18 cellular contexts compared by ENCODE assay signal in genomic region chr7:37424995-37425394, GRCh38. TPM values are rescaled to one million over a fixed set of nuclear protein-coding genes. Genes with fewer than 3 reads are reported as not detected.
DNase-seq lines count a peak whose midpoint lies in the region; ATAC-seq lines count a peak whose summit lies in the region.
"Had no signal": no experiment of that assay in that cellular context is flagged by ENCODE, and none has a peak within 500 bp of the region (broad histone marks: within the 10 kb centered on the region; RNA-seq: fewer than 3 reads in every experiment).

No MANE protein-coding gene starts in this region.

- H3K36me3 Mint-ChIP-seq in IgD-negative memory B cell = peaks cover 4% of the 10 kb centered on the region
- H3K36me3 Mint-ChIP-seq in activated T-helper 17 cell treated with anti-CD3 and anti-CD28 coated beads, Interleukin-2, amount 50 U/mL, for 72 hours (ENCODE audit: low read depth) = peaks cover 30% of the 10 kb centered on the region
- peaks cover 13 to 24% (median 17%) of the 10 kb centered on the region in 5 donors for H3K36me3 Mint-ChIP-seq in naive thymus-derived CD4-positive, alpha-beta T cell

- no peak overlapping the region for H3K9ac ChIP-seq in BLaER1 treated with 17β-estradiol and CSF1 and Interleukin-3, amounts not matched to agents 10 nM and 100 nM

- peaks cover 0 to 44% (median 1%) of the 10 kb centered on the region in 11 experiments; a peak in 6 of 22 replicates for H4K20me1 ChIP-seq in BLaER1 treated with 17β-estradiol and CSF1 and Interleukin-3, amounts not matched to agents 10 nM and 100 nM

- H3K27ac Mint-ChIP-seq in IgD-negative memory B cell = peak overlapping the region in 2 of 3 donors; percentile 10 to 65
- H3K27ac Mint-ChIP-seq in activated T-helper 17 cell treated with anti-CD3 and anti-CD28 coated beads, Interleukin-2, amount 50 U/mL, for 72 hours = no peak overlapping the region
- peak overlapping the region in 1 of 9 donors; percentile 59 for H3K27ac Mint-ChIP-seq in naive thymus-derived CD4-positive, alpha-beta T cell
- H3K27ac Mint-ChIP-seq: HFFc6 had no signal

- H3K4me1 Mint-ChIP-seq in IgD-negative memory B cell = peaks cover 46 to 51% (median 48%) of the 10 kb centered on the region in 3 donors
- peaks cover 17% of the 10 kb centered on the region for H3K4me1 Mint-ChIP-seq in activated T-helper 17 cell treated with anti-CD3 and anti-CD28 coated beads, Interleukin-2, amount 50 U/mL, for 72 hours
- peaks cover 21 to 61% (median 45%) of the 10 kb centered on the region in 7 donors for H3K4me1 Mint-ChIP-seq in naive thymus-derived CD4-positive, alpha-beta T cell

- H3K4me2 ChIP-seq in BLaER1 treated with 17β-estradiol and CSF1 and Interleukin-3, amounts not matched to agents 10 nM and 100 nM = peak overlapping the region in 6 of 11 experiments; percentile 7 to 83 (median 42); a peak in 9 of 22 replicates

- no peaks in the 10 kb centered on the region for H3K9me3 ChIP-seq in BLaER1 treated with 17β-estradiol and CSF1 and Interleukin-3, amounts not matched to agents 10 nM and 100 nM (replicated peaks in 1 of 11)
- H3K9me3 ChIP-seq in naive thymus-derived CD4-positive, alpha-beta T cell (ENCODE audit: control insufficient read depth in 2 of 3, low read length in 3 of 3) = no peaks in the 10 kb centered on the region

- intact Hi-C loops in naive thymus-derived CD4-positive, alpha-beta T cell (cut with micrococcal nuclease) = loop anchor here (2.0 kb wide), 2 partner anchors 14 to 16 kb away; no protein-coding TSS in a partner anchor

- H3K4me3 ChIP-seq in BLaER1 treated with 17β-estradiol and CSF1 and Interleukin-3, amounts not matched to agents 10 nM and 100 nM = no peak overlapping the region
- H3K4me3 ChIP-seq in naive thymus-derived CD4-positive, alpha-beta T cell (ENCODE audit: low read length) = no peak overlapping the region

- no peaks in the 10 kb centered on the region for H3K27me3 ChIP-seq in BLaER1 treated with 17β-estradiol and CSF1 and Interleukin-3, amounts not matched to agents 10 nM and 100 nM
- H3K27me3 ChIP-seq in naive thymus-derived CD4-positive, alpha-beta T cell (ENCODE audit: control insufficient read depth in 2 of 2, insufficient read depth in 2 of 2, low read length in 2 of 2) = no peaks in the 10 kb centered on the region

- no peak for DNase-seq in naive thymus-derived CD4-positive, alpha-beta T cell
- DNase-seq in D341Med (ENCODE audit: low spot score) (no peak), HuH-7 (ENCODE audit: low spot score) (no peak), amniotic stem cell (lab: John Stamatoyannopoulos, UW) (no peak)
- DNase-seq: ACHN, DMS153, EL, HFFc6, MM.1S, NCI-H1436, NCI-H2081, NCI-H510A treated with DMSO at 0.1 percent for 48 hours, OCI-M1, RPMI8226 had no signal

- H3K36me3 ChIP-seq in BLaER1 treated with 17β-estradiol and CSF1 and Interleukin-3, amounts not matched to agents 10 nM and 100 nM = peaks cover 0 to 15% (median 0%) of the 10 kb centered on the region in 11 experiments; a peak in 5 of 22 replicates
- peaks cover 0 to 12% (median 0%) of the 10 kb centered on the region in 3 experiments for H3K36me3 ChIP-seq in naive thymus-derived CD4-positive, alpha-beta T cell (ENCODE audit: control insufficient read depth in 2 of 3, insufficient read depth in 3 of 3, low read length in 3 of 3)

- ATAC-seq in activated T-helper 17 cell treated with anti-CD3 and anti-CD28 coated beads, Interleukin-2, amount 50 U/mL, for 72 hours (replicated peaks) = peak; percentile 62
- ATAC-seq in naive thymus-derived CD4-positive, alpha-beta T cell = peak; percentile 65
- ATAC-seq in GM18858 (IDR thresholded peaks at IDR 0.05; ENCODE audit: unreplicated experiment) = no peak

- POLR2A ChIA-PET in naive thymus-derived CD4-positive, alpha-beta T cell (lab: Charles Lee) = no interaction called here

- H3K27me3 Mint-ChIP-seq in IgD-negative memory B cell = no peaks in the 10 kb centered on the region
- no peaks in the 10 kb centered on the region for H3K27me3 Mint-ChIP-seq in activated T-helper 17 cell treated with anti-CD3 and anti-CD28 coated beads, Interleukin-2, amount 50 U/mL, for 72 hours
- H3K27me3 Mint-ChIP-seq in naive thymus-derived CD4-positive, alpha-beta T cell = no peaks in the 10 kb centered on the region

- CTCF ChIA-PET in naive thymus-derived CD4-positive, alpha-beta T cell (lab: Charles Lee) = interaction anchor here (1.5 kb wide), 1 partner anchor 22 kb away, joined by 3 read pairs; no protein-coding TSS in a partner anchor

- H3K9me3 Mint-ChIP-seq in IgD-negative memory B cell = no peaks in the 10 kb centered on the region
- H3K9me3 Mint-ChIP-seq in activated T-helper 17 cell treated with anti-CD3 and anti-CD28 coated beads, Interleukin-2, amount 50 U/mL, for 72 hours = no peaks in the 10 kb centered on the region
- peaks cover 0 to under 1% (median 0%) of the 10 kb centered on the region in 11 donors for H3K9me3 Mint-ChIP-seq in naive thymus-derived CD4-positive, alpha-beta T cell

- peak overlapping the region in 2 of 4 donors; percentile 23 to 41 for H3K4me3 Mint-ChIP-seq in IgD-negative memory B cell
- H3K4me3 Mint-ChIP-seq in activated T-helper 17 cell treated with anti-CD3 and anti-CD28 coated beads, Interleukin-2, amount 50 U/mL, for 72 hours = no peak overlapping the region
- no peak overlapping the region for H3K4me3 Mint-ChIP-seq in naive thymus-derived CD4-positive, alpha-beta T cell
- H3K4me3 Mint-ChIP-seq: HFFc6 had no signal

- peak overlapping the region in 1 of 11 experiments; percentile 20; a peak in 2 of 22 replicates for H3K27ac ChIP-seq in BLaER1 treated with 17β-estradiol and CSF1 and Interleukin-3, amounts not matched to agents 10 nM and 100 nM
- H3K27ac ChIP-seq in naive thymus-derived CD4-positive, alpha-beta T cell (ENCODE audit: low read depth, low read length) = no peak overlapping the region

- peaks cover 0 to 21% (median 9%) of the 10 kb centered on the region in 10 experiments; a peak in 12 of 20 replicates for H3K4me1 ChIP-seq in BLaER1 treated with 17β-estradiol and CSF1 and Interleukin-3, amounts not matched to agents 10 nM and 100 nM
- H3K4me1 ChIP-seq in naive thymus-derived CD4-positive, alpha-beta T cell (ENCODE audit: control insufficient read depth in 2 of 2, insufficient read depth in 2 of 2, low read length in 2 of 2) = no peaks in the 10 kb centered on the region

RNA-seq across cellular contexts. Expression of gene ELMO1, which starts 23.7 kb away (rescaled TPM):
- 86.5 TPM for polyA plus RNA-seq in IgD-negative memory B cell
- 100 to 1,000 TPM in 1 of 2 donors, 10 to 100 TPM in 1; 77.4 to 106 TPM for total RNA-seq in activated T-helper 17 cell treated with anti-CD3 and anti-CD28 coated beads, Interleukin-2, amount 50 U/mL, for 72 hours
- total RNA-seq in naive thymus-derived CD4-positive, alpha-beta T cell = 100 to 1,000 TPM; 119 to 160 (median 126) TPM
- 100 to 1,000 TPM in 1 of 2 donors, 10 to 100 TPM in 1; 63.6 to 101 TPM for polyA plus RNA-seq in naive thymus-derived CD4-positive, alpha-beta T cell
- total RNA-seq: HFFc6 had no signal
